In genomic region chr16:53822936-53823529, GRCh38 we compare ENCODE assay signal across 9 cellular contexts.
DNase-seq lines count a peak whose midpoint lies in the region; ATAC-seq and TF ChIP-seq lines count a peak whose summit lies in the region.
"Had no signal": no experiment of that assay in that cellular context is flagged by ENCODE, and none has a peak within 500 bp of the region (broad histone marks: within the 10 kb centered on the region; RNA-seq: fewer than 3 reads in every experiment).

No MANE protein-coding gene starts in this region.

- intact Hi-C loops in activated CD4-positive, alpha-beta T cell treated with anti-CD3 and anti-CD28 coated beads, Interleukin-2, amount 10 ng/mL, durations not matched to agents 24 days and 14 days (cut with micrococcal nuclease), result no loop called here
- intact Hi-C loops in OCI-LY7 (cut with micrococcal nuclease; ENCODE audit: unreplicated experiment), result no loop called here

- CTCF ChIA-PET in OCI-LY7 (lab: Charles Lee; ENCODE audit: unreplicated experiment), result no interaction called here

- H3K36me3 ChIP-seq in OCI-LY7 (ENCODE audit: insufficient read depth, low read length) (peaks cover 9% of the 10 kb centered on the region; the same call in 1 of the 2 replicates), tibial nerve (peaks cover 0 to 14% (median 0%) of the 10 kb centered on the region in 3 donors)

- no peak overlapping the region for H3K4me3 Mint-ChIP-seq in activated CD4-positive, alpha-beta T cell treated with anti-CD3 and anti-CD28 coated beads, Interleukin-2, amount 10 ng/mL, durations not matched to agents 24 days and 14 days
- no peak overlapping the region for H3K4me3 Mint-ChIP-seq in naive thymus-derived CD8-positive, alpha-beta T cell
- H3K4me3 Mint-ChIP-seq: stimulated activated naive CD8-positive, alpha-beta T cell treated with anti-CD3 and anti-CD28 coated beads, Interleukin-15, Interleukin-2, amounts not matched to agents 100 ng/mL and 50 ng/mL, for 24 hours had no signal

- H3K4me3 ChIP-seq in OCI-LY7 (ENCODE audit: low read depth, low read length, poor library complexity, severe bottlenecking) (no peak overlapping the region), tibial nerve (no peak overlapping the region)

- H3K4me1 ChIP-seq in OCI-LY7 (ENCODE audit: insufficient read depth, low read length, poor library complexity, severe bottlenecking) (no peaks in the 10 kb centered on the region), tibial nerve (peaks cover 0 to 43% (median 5%) of the 10 kb centered on the region in 4 donors)

- H3K27ac ChIP-seq in OCI-LY7 (ENCODE audit: low read depth, low read length, poor library complexity, severe bottlenecking) (no peak overlapping the region), tibial nerve (no peak overlapping the region)

- TF ChIP-seq EP300 in tibial nerve (IDR thresholded peaks at IDR 0.05), result no peak

- no peak for TF ChIP-seq POLR2A in tibial nerve (IDR thresholded peaks at IDR 0.05)

- BruUV-seq in OCI-LY7 (replicated peaks; lab: Mats Ljungman, UMichigan), result no TSS peak

- no peaks in the 10 kb centered on the region for H3K27me3 ChIP-seq in tibial nerve

- no peak overlapping the region for H3K27ac Mint-ChIP-seq in activated CD4-positive, alpha-beta T cell treated with anti-CD3 and anti-CD28 coated beads, Interleukin-2, amount 10 ng/mL, durations not matched to agents 24 days and 14 days
- no peak overlapping the region for H3K27ac Mint-ChIP-seq in naive thymus-derived CD8-positive, alpha-beta T cell
- H3K27ac Mint-ChIP-seq: stimulated activated naive CD8-positive, alpha-beta T cell treated with anti-CD3 and anti-CD28 coated beads, Interleukin-15, Interleukin-2, amounts not matched to agents 100 ng/mL and 50 ng/mL, for 24 hours had no signal

- TF ChIP-seq CTCF in OCI-LY7 (conservative IDR thresholded peaks at IDR 0.05; ENCODE audit: low read length), result no peak
- TF ChIP-seq CTCF in tibial nerve (IDR thresholded peaks at IDR 0.05), result no peak

- peaks cover 8% of the 10 kb centered on the region for H3K4me1 Mint-ChIP-seq in activated CD4-positive, alpha-beta T cell treated with anti-CD3 and anti-CD28 coated beads, Interleukin-2, amount 10 ng/mL, durations not matched to agents 24 days and 14 days
- peaks cover 6 to 18% (median 10%) of the 10 kb centered on the region in 4 donors for H3K4me1 Mint-ChIP-seq in naive thymus-derived CD8-positive, alpha-beta T cell

- no peaks in the 10 kb centered on the region for H3K79me2 ChIP-seq in OCI-LY7 (ENCODE audit: insufficient read depth, low read depth, low read length)

- no peaks in the 10 kb centered on the region for H3K27me3 Mint-ChIP-seq in activated CD4-positive, alpha-beta T cell treated with anti-CD3 and anti-CD28 coated beads, Interleukin-2, amount 10 ng/mL, durations not matched to agents 24 days and 14 days
- no peaks in the 10 kb centered on the region for H3K27me3 Mint-ChIP-seq in naive thymus-derived CD8-positive, alpha-beta T cell
- H3K27me3 Mint-ChIP-seq: stimulated activated naive CD8-positive, alpha-beta T cell treated with anti-CD3 and anti-CD28 coated beads, Interleukin-15, Interleukin-2, amounts not matched to agents 100 ng/mL and 50 ng/mL, for 24 hours had no signal

- DNase-seq in activated CD4-positive, alpha-beta T cell treated with anti-CD3 and anti-CD28 coated beads, Interleukin-2, amount 10 ng/mL, durations not matched to agents 24 days and 14 days, result peak; percentile 69
- no peak for DNase-seq in activated CD4-positive, alpha-beta T cell treated with anti-CD3 and anti-CD28 coated beads, Interleukin-2, amount 50 U/mL, for 48 hours
- DNase-seq in OCI-LY7 (ENCODE audit: low spot score), result peak; percentile 1
- peak in 8 of 10 donors; percentile 17 to 84 (median 61) for DNase-seq in naive thymus-derived CD8-positive, alpha-beta T cell
- DNase-seq in putamen (ENCODE audit: low spot score), result no peak
- DNase-seq in tibial nerve (ENCODE audit: low spot score in 2 of 2), result no peak

- no peaks in the 10 kb centered on the region for H3K9me2 ChIP-seq in OCI-LY7 (ENCODE audit: insufficient read depth, low read length)

- no peak overlapping the region for H3K4me2 ChIP-seq in OCI-LY7 (ENCODE audit: low read length)

- peak; percentile 78 for ATAC-seq in GM21786 (IDR thresholded peaks at IDR 0.05; ENCODE audit: unreplicated experiment)
- ATAC-seq in naive thymus-derived CD8-positive, alpha-beta T cell, result peak; percentile 98
- ATAC-seq in GM19463 (IDR thresholded peaks at IDR 0.05; ENCODE audit: unreplicated experiment), result no peak

- no peak overlapping the region for H2AFZ ChIP-seq in OCI-LY7 (ENCODE audit: low read length)

- H3K9me3 ChIP-seq in OCI-LY7 (ENCODE audit: low read length) (no peaks in the 10 kb centered on the region), tibial nerve (no peaks in the 10 kb centered on the region)

- H4K20me1 ChIP-seq in OCI-LY7 (ENCODE audit: insufficient read depth, low read length), result no peaks in the 10 kb centered on the region

- H3K9me3 Mint-ChIP-seq in activated CD4-positive, alpha-beta T cell treated with anti-CD3 and anti-CD28 coated beads, Interleukin-2, amount 10 ng/mL, durations not matched to agents 24 days and 14 days, result no peaks in the 10 kb centered on the region
- H3K9me3 Mint-ChIP-seq in naive thymus-derived CD8-positive, alpha-beta T cell, result no peaks in the 10 kb centered on the region
- H3K9me3 Mint-ChIP-seq: stimulated activated naive CD8-positive, alpha-beta T cell treated with anti-CD3 and anti-CD28 coated beads, Interleukin-15, Interleukin-2, amounts not matched to agents 100 ng/mL and 50 ng/mL, for 24 hours had no signal

- 75 to 86% methylated on average over 7 of the region's 7 CpGs for WGBS in tibial nerve, 2 donors

- POLR2A ChIA-PET in OCI-LY7 (lab: Charles Lee), result interaction anchor here (0.6 to 1.1 kb wide), 3 partner anchors 8 to 15 kb away, joined by 3 to 4 read pairs (median 3); no protein-coding TSS in a partner anchor
- POLR2A ChIA-PET in naive thymus-derived CD8-positive, alpha-beta T cell (lab: Charles Lee), result no interaction called here

- peaks cover 8% of the 10 kb centered on the region for H3K36me3 Mint-ChIP-seq in activated CD4-positive, alpha-beta T cell treated with anti-CD3 and anti-CD28 coated beads, Interleukin-2, amount 10 ng/mL, durations not matched to agents 24 days and 14 days (ENCODE audit: low read depth)
- peaks cover 0 to 16% (median 16%) of the 10 kb centered on the region in 3 donors for H3K36me3 Mint-ChIP-seq in naive thymus-derived CD8-positive, alpha-beta T cell

Comparison
In these comparisons a context has a peak if more than half of its experiments do, and no peak if none do; other contexts are left out.
1. DNase-seq: peak in activated CD4-positive, alpha-beta T cell treated with anti-CD3 and anti-CD28 coated beads, Interleukin-2, amount 10 ng/mL, durations not matched to agents 24 days and 14 days (single experiment), OCI-LY7 (single experiment) and naive thymus-derived CD8-positive, alpha-beta T cell (8 of 10); none in activated CD4-positive, alpha-beta T cell treated with anti-CD3 and anti-CD28 coated beads, Interleukin-2, amount 50 U/mL, for 48 hours (0 of 2), putamen (single experiment) and tibial nerve (0 of 2).